22 cellular contexts compared by ENCODE assay signal in genomic region chr9:94881023-94881422, GRCh38.
A peak's percentile ranks its signal among the peaks of the same experiment; 100 is the strongest.
DNase-seq lines count a peak whose midpoint lies in the region; ATAC-seq and TF ChIP-seq lines count a peak whose summit lies in the region.
"Had no signal": no experiment of that assay in that cellular context is flagged by ENCODE, and none has a peak within 500 bp of the region (broad histone marks: within the 10 kb centered on the region; RNA-seq: fewer than 3 reads in every experiment).

No MANE protein-coding gene starts in this region.

- H3K27me3 Mint-ChIP-seq in nephron (ENCODE audit: low read depth), result peaks cover 3% of the 10 kb centered on the region
- H3K27me3 Mint-ChIP-seq: activated CD4-positive, alpha-beta T cell treated with anti-CD3 and anti-CD28 coated beads for 36 hours; memory B cell; naive thymus-derived CD8-positive, alpha-beta T cell had no signal

- TF ChIP-seq CTCF in AG04449 (IDR thresholded peaks at IDR 0.05; ENCODE audit: insufficient read depth, low read length, missing control alignments) (no peak), nephron (IDR thresholded peaks at IDR 0.05; ENCODE audit: unreplicated experiment in 3 of 3) (no peak)

- peaks cover under 1% of the 10 kb centered on the region for H3K36me3 Mint-ChIP-seq in nephron (ENCODE audit: low read depth)

- CTCF ChIA-PET in AG04449 (lab: Yijun Ruan, JAX), result interaction anchor here (0.6 to 1.7 kb wide), 6 partner anchors 8 to 200 kb away, joined by 3 to 7 read pairs (median 4); no protein-coding TSS in a partner anchor

- no peak for ATAC-seq in HG02938 (IDR thresholded peaks at IDR 0.05; ENCODE audit: unreplicated experiment)
- ATAC-seq: activated CD4-positive, alpha-beta T cell treated with anti-CD3 and anti-CD28 coated beads for 36 hours; activated naive CD4-positive, alpha-beta T cell treated with anti-CD3 and anti-CD28 coated beads, Interleukin-2, amount 50 U/mL, for 72 hours; HCT116; naive thymus-derived CD8-positive, alpha-beta T cell had no signal

- peaks cover 43% of the 10 kb centered on the region for H3K4me1 Mint-ChIP-seq in nephron

- POLR2A ChIA-PET in AG04449 (lab: Yijun Ruan, JAX), result interaction anchor here (0.6 to 1.4 kb wide), 3 partner anchors 12 to 1435 kb away, joined by 3 to 7 read pairs (median 4); no protein-coding TSS in a partner anchor

- H3K9me3 Mint-ChIP-seq in nephron, result no peaks in the 10 kb centered on the region
- H3K9me3 Mint-ChIP-seq: activated naive CD4-positive, alpha-beta T cell treated with anti-CD3 and anti-CD28 coated beads, Interleukin-2, amount 50 U/mL, for 72 hours; memory B cell; naive thymus-derived CD8-positive, alpha-beta T cell had no signal

- H3K4me3 Mint-ChIP-seq in nephron, result no peak overlapping the region
- H3K4me3 Mint-ChIP-seq: activated CD4-positive, alpha-beta T cell treated with anti-CD3 and anti-CD28 coated beads for 36 hours; memory B cell; naive thymus-derived CD8-positive, alpha-beta T cell had no signal

- peak; percentile 79 for DNase-seq in AG04449 (ENCODE audit: low read depth, low spot score)
- peak; percentile 83 for DNase-seq in EH (ENCODE audit: low read depth)
- DNase-seq in astrocyte of the hippocampus (ENCODE audit: low read depth, low spot score), result peak; percentile 47
- DNase-seq in hypothalamus (lab: John Stamatoyannopoulos, UW), result no peak
- no peak for DNase-seq in C1 segment of cervical spinal cord (lab: John Stamatoyannopoulos, UW)
- DNase-seq: activated CD4-positive, alpha-beta T cell treated with anti-CD3 and anti-CD28 coated beads for 36 hours; Caco-2; DND-41; foreskin melanocyte; naive thymus-derived CD8-positive, alpha-beta T cell; NCI-H1092 treated with DMSO at 0.1 percent for 48 hours; NCI-H2029 treated with DMSO at 0.1 percent for 48 hours; NCI-H446 treated with DMSO at 0.1 percent for 48 hours; stimulated activated CD4-positive, alpha-beta T cell treated with anti-CD3 and anti-CD28 coated beads, Interleukin-2, amount 100 ng/mL, for 24 hours; stimulated activated naive CD4-positive, alpha-beta T cell had no signal

- no peak overlapping the region for H3K4me3 ChIP-seq in AG04449 (ENCODE audit: low read depth, low read length)
- H3K4me3 ChIP-seq: coronary artery, thoracic aorta had no signal

- peak overlapping the region; percentile 9 to 61 (median 42) for H3K27ac Mint-ChIP-seq in nephron
- H3K27ac Mint-ChIP-seq: activated CD4-positive, alpha-beta T cell treated with anti-CD3 and anti-CD28 coated beads for 36 hours; activated naive CD4-positive, alpha-beta T cell treated with anti-CD3 and anti-CD28 coated beads, Interleukin-2, amount 50 U/mL, for 72 hours had no signal

Comparison
In these comparisons a context has a peak if more than half of its experiments do, and no peak if none do; other contexts are left out.
1. DNase-seq: peak in AG04449 (single experiment), EH (single experiment) and astrocyte of the hippocampus (single experiment); none in hypothalamus (0 of 51) and C1 segment of cervical spinal cord (0 of 14).